Comparison of ENCODE assay signal across 8 cellular contexts in the genomic region with DNA sequence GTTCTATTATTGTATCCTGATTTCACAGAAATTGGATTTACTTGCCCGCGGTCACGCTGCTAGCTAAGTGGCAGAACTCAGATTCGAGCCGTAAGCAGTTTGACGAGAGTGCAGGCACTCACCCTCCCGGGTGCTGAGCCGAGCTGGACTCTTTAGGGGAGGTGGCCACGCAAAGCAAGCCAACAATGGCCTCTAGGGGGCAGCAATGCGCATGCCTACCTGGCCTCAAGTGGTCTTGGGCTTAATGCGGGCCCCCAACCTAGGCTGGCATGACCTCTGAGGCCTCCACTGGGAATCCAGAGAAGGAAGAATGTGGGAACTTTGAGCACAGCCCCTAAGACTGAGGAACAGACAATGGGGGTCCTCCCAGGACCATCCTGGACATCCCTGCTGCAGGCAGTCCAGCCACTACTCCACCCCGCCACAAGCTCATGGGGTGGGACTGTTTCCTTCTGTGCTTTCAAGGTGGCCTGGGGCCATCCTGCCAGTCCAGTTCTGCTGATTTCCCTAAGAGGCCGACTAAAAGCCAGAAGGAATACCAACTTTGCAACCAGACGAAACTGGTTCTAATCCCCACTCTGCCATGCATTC.
DNase-seq lines count a peak whose midpoint lies in the region; ATAC-seq, FAIRE-seq and TF ChIP-seq lines count a peak whose summit lies in the region.

No MANE protein-coding gene starts in this region.

- H3K4me3 ChIP-seq in fibroblast of villous mesenchyme (ENCODE audit: low read depth, low read length) (no peak overlapping the region), parathyroid adenoma (ENCODE audit: low read depth, low read length) (no peak overlapping the region), upper lobe of right lung (no peak overlapping the region)

- no peak overlapping the region for H3K9ac ChIP-seq in parathyroid adenoma

- no peaks in the 10 kb centered on the region for H3K27me3 ChIP-seq in parathyroid adenoma (ENCODE audit: control insufficient read depth, insufficient read depth, low read length)
- H3K27me3 ChIP-seq in upper lobe of right lung, result no peaks in the 10 kb centered on the region

- DNase-seq in D721Med (ENCODE audit: insufficient read length, low spot score), result no peak
- DNase-seq in NCI-H1092 (lab: John Stamatoyannopoulos, UW), result peak; percentile 35
- peak; percentile 67 for DNase-seq in activated CD8-positive, alpha-beta memory T cell treated with anti-CD3 and anti-CD28 coated beads, Interleukin-2, amount 50 U/mL, for 4 hours
- peak; percentile 26 for DNase-seq in fibroblast of villous mesenchyme (ENCODE audit: low read depth)
- DNase-seq in upper lobe of right lung, result peak; percentile 76
- DNase-seq in A172 (ENCODE audit: low spot score), result no peak

- H3K27ac ChIP-seq in parathyroid adenoma, result no peak overlapping the region
- no peak overlapping the region for H3K27ac ChIP-seq in upper lobe of right lung

- no peak overlapping the region for H3K4me2 ChIP-seq in parathyroid adenoma (ENCODE audit: low read length)

- H3K4me1 ChIP-seq in parathyroid adenoma, result no peaks in the 10 kb centered on the region
- H3K4me1 ChIP-seq in upper lobe of right lung, result no peaks in the 10 kb centered on the region

- TF ChIP-seq CTCF in D721Med (IDR thresholded peaks at IDR 0.05; ENCODE audit: insufficient read depth, missing control alignments) (peak; percentile 63), fibroblast of villous mesenchyme (IDR thresholded peaks at IDR 0.05; ENCODE audit: insufficient read depth, low read depth, low read length) (peak; percentile 66), parathyroid adenoma (IDR thresholded peaks at IDR 0.05) (peak; percentile 33), upper lobe of right lung (IDR thresholded peaks at IDR 0.05) (peak; percentile 82)

- intact Hi-C loops in upper lobe of right lung (cut with DNase I), result no loop called here

- H2AFZ ChIP-seq in parathyroid adenoma, result no peak overlapping the region

- peak; percentile 84 for ATAC-seq in upper lobe of right lung
- ATAC-seq in GM19452 (IDR thresholded peaks at IDR 0.05; ENCODE audit: unreplicated experiment), result no peak

- H3K79me2 ChIP-seq in parathyroid adenoma, result no peaks in the 10 kb centered on the region

- H3K36me3 ChIP-seq in parathyroid adenoma (ENCODE audit: control insufficient read depth, insufficient read depth, low read length) (no peaks in the 10 kb centered on the region), upper lobe of right lung (peaks cover 10% of the 10 kb centered on the region)

- H3K9me3 ChIP-seq in parathyroid adenoma (ENCODE audit: control insufficient read depth, low read length) (no peaks in the 10 kb centered on the region), upper lobe of right lung (no peaks in the 10 kb centered on the region)

- FAIRE-seq in D721Med (lab: Jason Lieb, UNC), result no peak

Comparison
In these comparisons a context has a peak if more than half of its experiments do, and no peak if none do; other contexts are left out.
1. DNase-seq: peak in NCI-H1092 (single experiment), activated CD8-positive, alpha-beta memory T cell treated with anti-CD3 and anti-CD28 coated beads, Interleukin-2, amount 50 U/mL, for 4 hours (single experiment), fibroblast of villous mesenchyme (single experiment) and upper lobe of right lung (single experiment); none in D721Med (single experiment) and A172 (single experiment).
2. Peak in every context shown above with its lines, with median percentiles within 50 percentile points of each other: CTCF ChIP-seq.